26 cellular contexts compared by ENCODE assay signal in genomic region chr3:185309795-185310194, GRCh38.
"Had no signal": no experiment of that assay in that cellular context is flagged by ENCODE, and none has a peak within 500 bp of the region (broad histone marks: within the 10 kb centered on the region; RNA-seq: fewer than 3 reads in every experiment).

No MANE protein-coding gene starts in this region.

- DNase-seq: activated CD4-positive, alpha-beta memory T cell treated with anti-CD3 and anti-CD28 coated beads, Interleukin-2, amount 10 ng/mL, durations not matched to agents 7 days and 5 days; activated CD4-positive, alpha-beta T cell treated with anti-CD3 and anti-CD28 coated beads for 1 hour; activated CD4-positive, alpha-beta T cell treated with anti-CD3 and anti-CD28 coated beads for 4 hours; activated CD4-positive, alpha-beta T cell treated with anti-CD3 and anti-CD28 coated beads, Interleukin-2, amount 10 ng/mL, durations not matched to agents 7 days and 5 days; activated CD4-positive, alpha-beta T cell treated with anti-CD3 and anti-CD28 coated beads, Interleukin-2, amount 50 U/mL, for 4 hours; activated CD8-positive, alpha-beta memory T cell treated with anti-CD3 and anti-CD28 coated beads, Interleukin-2, amount 50 U/mL, for 48 hours; activated gamma-delta T cell; activated naive CD4-positive, alpha-beta T cell; activated naive CD4-positive, alpha-beta T cell treated with anti-CD3 and anti-CD28 coated beads, Interleukin-2, amount 10 ng/mL, durations not matched to agents 7 days and 5 days; activated naive CD8-positive, alpha-beta T cell treated with anti-CD3 and anti-CD28 coated beads, Interleukin-2, amount 10 ng/mL, durations not matched to agents 7 days and 5 days; activated T-cell treated with anti-CD3 and anti-CD28 coated beads for 4 hours; activated T-cell treated with anti-CD3 and anti-CD28 coated beads, Interleukin-2, amount 50 U/mL, for 24 hours; activated T-cell treated with anti-CD3 and anti-CD28 coated beads, Interleukin-2, amount 50 U/mL, for 72 hours; dorsolateral prefrontal cortex; effector memory CD4-positive, alpha-beta T cell; esophagus squamous epithelium; foreskin melanocyte; T-helper 2 cell had no signal

- H3K4me1 Mint-ChIP-seq: activated naive CD4-positive, alpha-beta T cell treated with anti-CD3 and anti-CD28 coated beads, Interleukin-2, amount 10 ng/mL, durations not matched to agents 7 days and 5 days; central memory CD8-positive, alpha-beta T cell had no signal

- H3K27ac Mint-ChIP-seq: activated CD4-positive, alpha-beta memory T cell treated with anti-CD3 and anti-CD28 coated beads, Interleukin-2, amount 10 ng/mL, durations not matched to agents 7 days and 5 days; activated CD4-positive, alpha-beta T cell treated with anti-CD3 and anti-CD28 coated beads, Interleukin-2, amount 10 ng/mL, durations not matched to agents 7 days and 5 days; activated naive CD4-positive, alpha-beta T cell treated with anti-CD3 and anti-CD28 coated beads, Interleukin-2, amount 10 ng/mL, durations not matched to agents 7 days and 5 days; activated naive CD4-positive, alpha-beta T cell treated with anti-CD3 and anti-CD28 coated beads, Interleukin-2, amount 50 U/mL, for 72 hours; activated naive CD8-positive, alpha-beta T cell treated with anti-CD3 and anti-CD28 coated beads, Interleukin-2, amount 10 ng/mL, durations not matched to agents 7 days and 5 days; activated T-cell treated with anti-CD3 and anti-CD28 coated beads, Interleukin-2, amount 50 U/mL, for 24 hours; activated T-cell treated with anti-CD3 and anti-CD28 coated beads, Interleukin-2, amount 50 U/mL, for 72 hours; brain; dendritic cell treated with granulocyte-macrophage colony-stimulating factor and Interleukin-4, amounts not matched to agents 40 ng/mL and 50 ng/mL, for 4 days; WTC11 had no signal

- H3K4me3 Mint-ChIP-seq: activated CD4-positive, alpha-beta memory T cell treated with anti-CD3 and anti-CD28 coated beads, Interleukin-2, amount 10 ng/mL, durations not matched to agents 7 days and 5 days; activated CD4-positive, alpha-beta T cell treated with anti-CD3 and anti-CD28 coated beads, Interleukin-2, amount 10 ng/mL, durations not matched to agents 7 days and 5 days; activated naive CD4-positive, alpha-beta T cell treated with anti-CD3 and anti-CD28 coated beads, Interleukin-2, amount 10 ng/mL, durations not matched to agents 7 days and 5 days; activated naive CD8-positive, alpha-beta T cell treated with anti-CD3 and anti-CD28 coated beads, Interleukin-2, amount 10 ng/mL, durations not matched to agents 7 days and 5 days; activated T-cell treated with anti-CD3 and anti-CD28 coated beads, Interleukin-2, amount 50 U/mL, for 24 hours; activated T-cell treated with anti-CD3 and anti-CD28 coated beads, Interleukin-2, amount 50 U/mL, for 72 hours; brain; central memory CD8-positive, alpha-beta T cell; dendritic cell treated with granulocyte-macrophage colony-stimulating factor and Interleukin-4, amounts not matched to agents 40 ng/mL and 50 ng/mL, for 4 days; WTC11 had no signal

- H3K27me3 Mint-ChIP-seq: activated CD4-positive, alpha-beta memory T cell treated with anti-CD3 and anti-CD28 coated beads, Interleukin-2, amount 10 ng/mL, durations not matched to agents 7 days and 5 days; activated CD4-positive, alpha-beta T cell treated with anti-CD3 and anti-CD28 coated beads, Interleukin-2, amount 10 ng/mL, durations not matched to agents 7 days and 5 days; activated naive CD4-positive, alpha-beta T cell treated with anti-CD3 and anti-CD28 coated beads, Interleukin-2, amount 10 ng/mL, durations not matched to agents 7 days and 5 days; activated T-cell treated with anti-CD3 and anti-CD28 coated beads, Interleukin-2, amount 50 U/mL, for 24 hours; brain; central memory CD8-positive, alpha-beta T cell; dendritic cell treated with granulocyte-macrophage colony-stimulating factor and Interleukin-4, amounts not matched to agents 40 ng/mL and 50 ng/mL, for 4 days had no signal

- FAIRE-seq: bronchial epithelial cell, endothelial cell of umbilical vein had no signal

- ATAC-seq: activated naive CD4-positive, alpha-beta T cell treated with anti-CD3 and anti-CD28 coated beads, Interleukin-2, amount 50 U/mL, for 72 hours; activated T-cell treated with anti-CD3 and anti-CD28 coated beads, Interleukin-2, amount 50 U/mL, for 72 hours; gastroesophageal sphincter; WTC11 had no signal
